Comparison of ENCODE assay signal across 13 cellular contexts in the genomic region with DNA sequence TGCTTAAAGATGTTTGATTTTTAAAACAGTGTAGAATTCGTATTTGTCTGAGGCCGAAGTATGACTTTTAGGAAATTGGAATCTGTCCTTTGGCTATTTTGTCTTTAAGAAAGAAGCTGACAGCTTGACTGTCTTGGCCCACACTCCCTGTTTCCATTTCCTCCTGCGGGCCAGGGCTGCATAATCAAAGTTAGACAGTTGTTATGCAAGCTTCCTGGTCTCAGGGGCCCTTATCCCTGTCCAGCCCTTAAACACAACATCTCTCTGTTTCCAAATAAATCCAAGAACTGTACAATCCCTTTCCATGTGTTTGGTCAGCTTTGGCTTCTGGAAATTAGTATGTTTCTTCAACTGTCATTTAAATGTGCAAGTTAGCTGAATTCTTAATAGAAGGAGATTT. TPM values are rescaled to one million over a fixed set of nuclear protein-coding genes. Genes with fewer than 3 reads are reported as not detected.
A peak's percentile ranks its signal among the peaks of the same experiment; 100 is the strongest.
DNase-seq lines count a peak whose midpoint lies in the region; ATAC-seq and TF ChIP-seq lines count a peak whose summit lies in the region.
"Had no signal": no experiment of that assay in that cellular context is flagged by ENCODE, and none has a peak within 500 bp of the region (broad histone marks: within the 10 kb centered on the region; RNA-seq: fewer than 3 reads in every experiment).

No MANE protein-coding gene starts in this region.

- TF ChIP-seq POLR2A in adrenal gland (IDR thresholded peaks at IDR 0.05) (no peak), GM18505 (IDR thresholded peaks at IDR 0.05; ENCODE audit: borderline replicate concordance, extremely low read depth, insufficient read depth, insufficient read length) (no peak)

- no peak for TF ChIP-seq CTCF in adrenal gland (IDR thresholded peaks at IDR 0.05)
- no peak for TF ChIP-seq CTCF in parathyroid adenoma (IDR thresholded peaks at IDR 0.05)

- no peak overlapping the region for H3K4me2 ChIP-seq in parathyroid adenoma (ENCODE audit: low read length)

- DNase-seq in CMK (ENCODE audit: low read depth) = peak; percentile 11
- peak in 5 of 7 donors; percentile 38 to 72 (median 44) for DNase-seq in adrenal gland
- peak; percentile 82 for DNase-seq in left cardiac atrium
- no peak for DNase-seq in DMS79 (lab: John Stamatoyannopoulos, UW)
- DNase-seq in activated T-cell treated with anti-CD3 and anti-CD28 coated beads, Interleukin-2, amount 50 U/mL, for 24 hours = no peak
- DNase-seq in NCI-H2029 (lab: John Stamatoyannopoulos, UW) = no peak
- DNase-seq: activated CD4-positive, alpha-beta memory T cell treated with anti-CD3 and anti-CD28 coated beads for 36 hours; CD4-positive, alpha-beta T cell; GOT3; NCI-H1436; stimulated activated naive CD8-positive, alpha-beta T cell treated with anti-CD3 and anti-CD28 coated beads, Interleukin-15, amount 100 ng/mL, for 72 hours had no signal

- no peaks in the 10 kb centered on the region for H3K36me3 Mint-ChIP-seq in activated T-cell treated with anti-CD3 and anti-CD28 coated beads, Interleukin-2, amount 50 U/mL, for 24 hours (ENCODE audit: low read depth)

- no peaks in the 10 kb centered on the region for H3K27me3 Mint-ChIP-seq in activated T-cell treated with anti-CD3 and anti-CD28 coated beads, Interleukin-2, amount 50 U/mL, for 24 hours
- H3K27me3 Mint-ChIP-seq: activated CD4-positive, alpha-beta memory T cell treated with anti-CD3 and anti-CD28 coated beads for 36 hours; CD4-positive, alpha-beta T cell; stimulated activated naive CD8-positive, alpha-beta T cell treated with anti-CD3 and anti-CD28 coated beads, Interleukin-15, amount 100 ng/mL, for 72 hours had no signal

- H3K36me3 ChIP-seq in adrenal gland (replicated peaks in 1 of 2) (no peaks in the 10 kb centered on the region), parathyroid adenoma (ENCODE audit: control insufficient read depth, insufficient read depth, low read length) (no peaks in the 10 kb centered on the region)

- H3K4me1 Mint-ChIP-seq in activated T-cell treated with anti-CD3 and anti-CD28 coated beads, Interleukin-2, amount 50 U/mL, for 24 hours (ENCODE audit: low read depth) = peaks cover 1% of the 10 kb centered on the region
- H3K4me1 Mint-ChIP-seq: stimulated activated naive CD8-positive, alpha-beta T cell treated with anti-CD3 and anti-CD28 coated beads, Interleukin-15, amount 100 ng/mL, for 72 hours had no signal

- H3K4me1 ChIP-seq in adrenal gland (replicated peaks in 1 of 2) = no peaks in the 10 kb centered on the region
- peaks cover 9% of the 10 kb centered on the region for H3K4me1 ChIP-seq in parathyroid adenoma

- H3K4me3 Mint-ChIP-seq in activated T-cell treated with anti-CD3 and anti-CD28 coated beads, Interleukin-2, amount 50 U/mL, for 24 hours = no peak overlapping the region
- H3K4me3 Mint-ChIP-seq: activated CD4-positive, alpha-beta memory T cell treated with anti-CD3 and anti-CD28 coated beads for 36 hours; CD4-positive, alpha-beta T cell; stimulated activated naive CD8-positive, alpha-beta T cell treated with anti-CD3 and anti-CD28 coated beads, Interleukin-15, amount 100 ng/mL, for 72 hours had no signal

- H3K27me3 ChIP-seq in adrenal gland (no peaks in the 10 kb centered on the region), parathyroid adenoma (ENCODE audit: control insufficient read depth, insufficient read depth, low read length) (no peaks in the 10 kb centered on the region)

- WGBS in adrenal gland, 4 donors = 29 to 52% (median 43%) methylated on average over 3 of the region's 3 CpGs

- H2AFZ ChIP-seq in parathyroid adenoma = peak overlapping the region; percentile 58

- ATAC-seq in left cardiac atrium = peak; percentile 97
- no peak for ATAC-seq in GM18505 (IDR thresholded peaks at IDR 0.05; ENCODE audit: unreplicated experiment)
- ATAC-seq: stimulated activated naive CD8-positive, alpha-beta T cell treated with anti-CD3 and anti-CD28 coated beads, Interleukin-15, amount 100 ng/mL, for 72 hours had no signal

- H3K27ac ChIP-seq in adrenal gland (no peak overlapping the region), parathyroid adenoma (peak overlapping the region; percentile 60)

- H3K79me2 ChIP-seq in parathyroid adenoma = no peaks in the 10 kb centered on the region

- H3K27ac Mint-ChIP-seq in activated T-cell treated with anti-CD3 and anti-CD28 coated beads, Interleukin-2, amount 50 U/mL, for 24 hours = no peak overlapping the region
- H3K27ac Mint-ChIP-seq: activated CD4-positive, alpha-beta memory T cell treated with anti-CD3 and anti-CD28 coated beads for 36 hours; CD4-positive, alpha-beta T cell; stimulated activated naive CD8-positive, alpha-beta T cell treated with anti-CD3 and anti-CD28 coated beads, Interleukin-15, amount 100 ng/mL, for 72 hours had no signal

- intact Hi-C loops in adrenal gland (cut with DNase I) (no loop called here), left cardiac atrium (cut with DNase I) (no loop called here)

- peaks cover 4% of the 10 kb centered on the region for H3K9me3 Mint-ChIP-seq in activated T-cell treated with anti-CD3 and anti-CD28 coated beads, Interleukin-2, amount 50 U/mL, for 24 hours
- H3K9me3 Mint-ChIP-seq: activated CD4-positive, alpha-beta memory T cell treated with anti-CD3 and anti-CD28 coated beads for 36 hours; CD4-positive, alpha-beta T cell had no signal

- H3K9me3 ChIP-seq in adrenal gland (replicated peaks in 1 of 3) = no peaks in the 10 kb centered on the region
- no peaks in the 10 kb centered on the region for H3K9me3 ChIP-seq in parathyroid adenoma (ENCODE audit: control insufficient read depth, low read length)

- H3K4me3 ChIP-seq in adrenal gland = no peak overlapping the region
- no peak overlapping the region for H3K4me3 ChIP-seq in parathyroid adenoma (ENCODE audit: low read depth, low read length)

- no peak overlapping the region for H3K9ac ChIP-seq in parathyroid adenoma

RNA-seq across cellular contexts. Expression of a gene that starts 54.6 kb away (rescaled TPM):
- total RNA-seq in adrenal gland (10 to 100 TPM in 5 of 8 donors, 1 to 10 TPM in 3; 3.9 to 22.0 (median 12.3) TPM), left cardiac atrium (10 to 100 TPM; 14.4 to 17.6 TPM)
- polyA plus RNA-seq in adrenal gland = 1 to 10 TPM; 5.1 to 7.8 (median 7.2) TPM
- total RNA-seq: activated CD4-positive, alpha-beta memory T cell treated with anti-CD3 and anti-CD28 coated beads for 36 hours; CD4-positive, alpha-beta T cell had no signal

Comparison
In these comparisons a context has a peak if more than half of its experiments do, and no peak if none do; other contexts are left out.
1. DNase-seq: peak in CMK (single experiment), adrenal gland (5 of 7) and left cardiac atrium (single experiment); none in DMS79 (single experiment), activated T-cell treated with anti-CD3 and anti-CD28 coated beads, Interleukin-2, amount 50 U/mL, for 24 hours (single experiment) and NCI-H2029 (single experiment).